22 cellular contexts compared by ENCODE assay signal in the genomic region with DNA sequence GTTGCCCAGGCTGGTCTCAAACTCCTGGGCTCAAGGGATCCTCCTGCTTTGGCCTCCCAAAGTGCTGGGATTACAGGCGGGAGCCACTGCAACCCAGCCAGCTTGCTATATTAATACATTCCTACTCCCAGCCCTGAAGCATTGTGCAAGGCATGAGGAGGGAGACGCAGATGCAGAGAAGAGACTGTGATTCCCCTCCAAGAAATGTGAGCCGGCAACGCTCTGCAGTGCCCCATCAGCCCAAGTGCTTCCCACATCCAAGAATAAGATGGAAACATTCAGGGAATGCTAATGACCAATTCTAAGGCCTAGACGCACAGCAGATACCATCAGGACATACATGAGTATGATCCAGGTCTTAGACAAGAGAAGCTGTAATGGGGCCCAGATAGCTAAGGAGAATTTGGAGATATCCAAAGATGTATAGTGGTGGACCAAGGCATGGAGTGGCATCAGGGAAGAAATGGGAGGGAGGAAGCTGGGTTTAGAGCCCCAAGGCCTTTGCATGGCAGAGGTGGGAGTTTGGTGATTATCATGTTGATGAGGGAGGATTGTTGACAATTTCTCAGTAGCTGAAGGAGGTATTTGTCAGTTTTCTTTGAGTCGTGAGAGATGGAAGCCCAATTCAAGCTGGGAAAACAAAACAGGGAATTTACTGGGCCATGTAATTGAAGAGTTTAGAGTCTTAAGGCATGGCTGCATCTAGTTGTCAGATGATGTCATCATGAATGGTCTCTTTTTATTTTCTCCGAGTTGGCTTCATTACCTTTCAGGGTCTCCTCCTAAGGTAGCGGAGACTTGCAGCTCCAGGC. TPM values are rescaled to one million over a fixed set of nuclear protein-coding genes. Genes with fewer than 3 reads are reported as not detected.
DNase-seq lines count a peak whose midpoint lies in the region; ATAC-seq, FAIRE-seq and TF ChIP-seq lines count a peak whose summit lies in the region.
"Had no signal": no experiment of that assay in that cellular context is flagged by ENCODE, and none has a peak within 500 bp of the region (broad histone marks: within the 10 kb centered on the region; RNA-seq: fewer than 3 reads in every experiment).

No MANE protein-coding gene starts in this region.

- H3K9me3 Mint-ChIP-seq in CD4-positive, alpha-beta T cell, result no peaks in the 10 kb centered on the region
- no peaks in the 10 kb centered on the region for H3K9me3 Mint-ChIP-seq in stimulated activated effector memory CD8-positive, alpha-beta T cell treated with anti-CD3 and anti-CD28 coated beads, Interleukin-12 subunit alpha, Interleukin-12 subunit beta, amount 100 ng/mL, for 72 hours
- H3K9me3 Mint-ChIP-seq: activated CD8-positive, alpha-beta T cell treated with anti-CD3 and anti-CD28 coated beads for 36 hours; naive thymus-derived CD4-positive, alpha-beta T cell had no signal

- H4K20me1 ChIP-seq in H1 (replicated peaks in 1 of 2; ENCODE audit: control insufficient read depth in 1 of 2, insufficient read depth in 2 of 2, low read length in 2 of 2), result peaks cover 0 to 2% of the 10 kb centered on the region in 2 experiments

- H3K18ac ChIP-seq in H1 (ENCODE audit: extremely low read depth, low read length) (no peak overlapping the region), trophoblast cell (ENCODE audit: low read length) (no peak overlapping the region)

- TF ChIP-seq POLR2A in H1 (IDR thresholded peaks at IDR 0.05; ENCODE audit: control extremely low read depth in 1 of 2, low read depth in 2 of 2, low read length in 2 of 2), result no peak

- no peak for TF ChIP-seq CTCF in CD4-positive, alpha-beta T cell (IDR thresholded peaks at IDR 0.05)
- TF ChIP-seq CTCF in H1 (IDR thresholded peaks at IDR 0.05; ENCODE audit: control extremely low read depth in 1 of 3, insufficient read depth in 1 of 3, low read depth in 1 of 3, low read length in 3 of 3), result no peak
- no peak for TF ChIP-seq CTCF in coronary artery (IDR thresholded peaks at IDR 0.05)

- 76% methylated on average over 8 of the region's 8 CpGs; no CpG with 5 or more reads in 1 of the 2 experiments for WGBS in H1 (ENCODE audit: extremely low coverage in 1 of 2, insufficient coverage in 1 of 2, insufficient read length in 1 of 2, insufficient replicate concordance in 2 of 2, low coverage in 1 of 2, low lambda C conversion rate in 2 of 2, missing lambda C conversion rate in 1 of 2), 2 experiments
- no CpG with 5 or more reads among the region's 8 CpGs for WGBS in trophoblast cell (ENCODE audit: extremely low coverage, insufficient coverage, insufficient read length)

- no peak overlapping the region for H3K56ac ChIP-seq in H1 (replicated peaks; ENCODE audit: insufficient read length, low read depth, low read length)

- H3K4ac ChIP-seq in H1 (replicated peaks; ENCODE audit: insufficient read length, low read depth, low read length), result no peak overlapping the region
- H3K4ac ChIP-seq in trophoblast cell (ENCODE audit: low read depth, low read length), result no peak overlapping the region

- H3K23me2 ChIP-seq in H1 (ENCODE audit: low read depth, low read length), result peaks cover 22% of the 10 kb centered on the region; the same call in 1 of the 2 replicates

- no peak overlapping the region for H3K23ac ChIP-seq in H1 (ENCODE audit: insufficient read length)
- H3K23ac ChIP-seq in trophoblast cell (ENCODE audit: low read length), result no peak overlapping the region

- TF ChIP-seq EP300 in H1 (IDR thresholded peaks at IDR 0.05; ENCODE audit: borderline replicate concordance in 1 of 2, low read depth in 2 of 2, low read length in 2 of 2), result no peak

- H3K27me3 Mint-ChIP-seq in CD4-positive, alpha-beta T cell, result no peaks in the 10 kb centered on the region

- H4K8ac ChIP-seq in H1 (ENCODE audit: extremely low read depth, insufficient read depth, low read length) (no peak overlapping the region), trophoblast cell (ENCODE audit: low read depth, low read length) (no peak overlapping the region)

- H2BK120ac ChIP-seq in H1 (replicated peaks; ENCODE audit: low read depth, low read length) (no peak overlapping the region), trophoblast cell (ENCODE audit: insufficient read depth, low read length, poor library complexity) (no peak overlapping the region)

- H2BK5ac ChIP-seq in H1 (ENCODE audit: low read depth, low read length) (0 out of 2 replicates have a peak overlapping the region, but pooled peaks have one; percentile 39), trophoblast cell (ENCODE audit: low read depth, low read length, poor library complexity) (no peak overlapping the region)

- H3K9ac ChIP-seq in HUES6 (ENCODE audit: low read length) (no peak overlapping the region), H1 (replicated peaks in 1 of 4; ENCODE audit: extremely low read depth in 1 of 4, low read depth in 3 of 4, low read length in 3 of 4) (peak overlapping the region in 1 of 4 experiments; percentile 17; a peak in 2 of 7 replicates), trophoblast cell (ENCODE audit: low read length) (no peak overlapping the region)

- POLR2A ChIA-PET in CD4-positive, alpha-beta T cell (lab: Charles Lee), result no interaction called here
- POLR2A ChIA-PET in H1 (lab: Charles Lee; ENCODE audit: partially characterized antibody), result interaction anchor here (0.8 to 1.4 kb wide), 3 partner anchors 20 to 62 kb away, joined by 3 to 4 read pairs (median 4); no protein-coding TSS in a partner anchor

- no peak overlapping the region for H3K14ac ChIP-seq in H1 (ENCODE audit: insufficient read length)
- no peak overlapping the region for H3K14ac ChIP-seq in trophoblast cell (ENCODE audit: low read length)

- DNase-seq in CD4-positive, alpha-beta T cell, result no peak
- DNase-seq in H1 (ENCODE audit: low read depth in 1 of 2, low spot score in 2 of 2) (no peak), trophoblast cell (peak; percentile 95 to 98), coronary artery (ENCODE audit: low spot score) (no peak)
- DNase-seq in stimulated activated effector memory CD8-positive, alpha-beta T cell treated with anti-CD3 and anti-CD28 coated beads, Interleukin-12 subunit alpha, Interleukin-12 subunit beta, amount 100 ng/mL, for 72 hours (ENCODE audit: low spot score in 2 of 2), result no peak
- DNase-seq: activated CD4-positive, CD25-positive, alpha-beta regulatory T cell treated with anti-CD3 and anti-CD28 coated beads, Interleukin-2, amount 50 U/mL, for 72 hours; activated CD8-positive, alpha-beta T cell treated with anti-CD3 and anti-CD28 coated beads for 36 hours; activated gamma-delta T cell treated with Interleukin-2 at 50 U/mL for 16 hours; colonic mucosa; COR-L47; DMS79; IMR-90; mesendoderm; naive thymus-derived CD4-positive, alpha-beta T cell; NCI-H1417; NCI-H510A treated with DMSO at 0.1 percent for 48 hours; sigmoid colon; T1000; testis had no signal

- no peaks in the 10 kb centered on the region for H3K36me3 Mint-ChIP-seq in CD4-positive, alpha-beta T cell (ENCODE audit: low read depth)
- H3K36me3 Mint-ChIP-seq in stimulated activated effector memory CD8-positive, alpha-beta T cell treated with anti-CD3 and anti-CD28 coated beads, Interleukin-12 subunit alpha, Interleukin-12 subunit beta, amount 100 ng/mL, for 72 hours, result peaks cover 5% of the 10 kb centered on the region

- H2AK5ac ChIP-seq in H1 (ENCODE audit: low read depth, low read length), result peak overlapping the region; percentile 5
- no peak overlapping the region for H2AK5ac ChIP-seq in trophoblast cell (ENCODE audit: low read length)

- H3K4me1 ChIP-seq in HUES6 (ENCODE audit: control insufficient read depth, insufficient read depth, low read length) (peaks cover 35% of the 10 kb centered on the region), H1 (replicated peaks in 1 of 4; ENCODE audit: control insufficient read depth in 3 of 4, insufficient read depth in 4 of 4, low read length in 3 of 4) (peaks cover 12 to 21% (median 18%) of the 10 kb centered on the region in 4 experiments), trophoblast cell (ENCODE audit: control insufficient read depth in 1 of 2, insufficient read depth in 2 of 2, low read length in 2 of 2) (peaks cover 22 to 24% of the 10 kb centered on the region in 2 experiments)

- H3K27me3 ChIP-seq in CD4-positive, alpha-beta T cell (ENCODE audit: control insufficient read depth, insufficient read depth, low read length), result no peaks in the 10 kb centered on the region
- peaks cover 22% of the 10 kb centered on the region for H3K27me3 ChIP-seq in HUES6 (ENCODE audit: control insufficient read depth, insufficient read depth, low read length)
- H3K27me3 ChIP-seq in H1 (replicated peaks in 1 of 4; ENCODE audit: control insufficient read depth in 3 of 4, extremely low read depth in 1 of 4, insufficient read depth in 3 of 4, low read length in 3 of 4), result peaks cover 0 to 7% (median 3%) of the 10 kb centered on the region in 4 experiments; a peak in 3 of 7 replicates
- H3K27me3 ChIP-seq in trophoblast cell (ENCODE audit: insufficient read depth, low read length), result peaks cover 20% of the 10 kb centered on the region
- H3K27me3 ChIP-seq: testis had no signal

- intact Hi-C loops in CD4-positive, alpha-beta T cell (cut with DNase I, micrococcal nuclease), result no loop called here

- H4K12ac ChIP-seq in trophoblast cell (ENCODE audit: low read depth, low read length), result no peak overlapping the region

- H3K9me3 ChIP-seq in CD4-positive, alpha-beta T cell (ENCODE audit: control insufficient read depth, low read length), result no peaks in the 10 kb centered on the region
- H3K9me3 ChIP-seq in HUES6 (ENCODE audit: control insufficient read depth, insufficient read depth, low read depth, low read length) (no peaks in the 10 kb centered on the region), H1 (ENCODE audit: insufficient read depth in 2 of 2, low read depth in 1 of 2, low read length in 1 of 2) (no peaks in the 10 kb centered on the region), trophoblast cell (ENCODE audit: insufficient read depth, low read depth, low read length) (peaks cover 7% of the 10 kb centered on the region)
- H3K9me3 ChIP-seq: breast epithelium, colonic mucosa, sigmoid colon, testis had no signal

- H3K36me3 ChIP-seq in HUES6 (ENCODE audit: control insufficient read depth, insufficient read depth, low read length) (no peaks in the 10 kb centered on the region), H1 (ENCODE audit: control insufficient read depth in 2 of 4, insufficient read depth in 4 of 4, low read length in 3 of 4) (no peaks in the 10 kb centered on the region), trophoblast cell (ENCODE audit: control insufficient read depth in 1 of 2, insufficient read depth in 2 of 2, low read length in 2 of 2) (no peaks in the 10 kb centered on the region)
- H3K36me3 ChIP-seq: breast epithelium, colonic mucosa, sigmoid colon had no signal

- 0 out of 2 replicates have a peak overlapping the region, but pooled peaks have one; percentile 2 for H2BK15ac ChIP-seq in H1 (ENCODE audit: low read length)

- no peak overlapping the region for H3K27ac Mint-ChIP-seq in CD4-positive, alpha-beta T cell
- H3K27ac Mint-ChIP-seq in stimulated activated effector memory CD8-positive, alpha-beta T cell treated with anti-CD3 and anti-CD28 coated beads, Interleukin-12 subunit alpha, Interleukin-12 subunit beta, amount 100 ng/mL, for 72 hours, result no peak overlapping the region
- H3K27ac Mint-ChIP-seq: activated CD8-positive, alpha-beta T cell treated with anti-CD3 and anti-CD28 coated beads for 36 hours had no signal

- H3K27ac ChIP-seq in CD4-positive, alpha-beta T cell (ENCODE audit: low read depth, low read length), result no peak overlapping the region
- H3K27ac ChIP-seq in HUES6 (ENCODE audit: low read depth, low read length), result no peak overlapping the region
- no peak overlapping the region for H3K27ac ChIP-seq in H1 (ENCODE audit: low read depth, low read length)
- no peak overlapping the region for H3K27ac ChIP-seq in trophoblast cell (ENCODE audit: low read depth, low read length)
- H3K27ac ChIP-seq in coronary artery, result peak overlapping the region in 1 of 2 donors; percentile 54
- H3K27ac ChIP-seq: breast epithelium, colonic mucosa, sigmoid colon, testis had no signal

- H3K4me3 ChIP-seq in HUES6 (ENCODE audit: low read depth, low read length) (peak overlapping the region; percentile 25), H1 (ENCODE audit: extremely low read depth in 1 of 4, insufficient read depth in 2 of 4, low read depth in 3 of 4, low read length in 4 of 4) (peak overlapping the region in 2 of 4 experiments; percentile 5 to 7; a peak in 1 of 8 replicates), trophoblast cell (ENCODE audit: low read depth, low read length) (no peak overlapping the region), coronary artery (no peak overlapping the region)
- H3K4me3 ChIP-seq: breast epithelium, colonic mucosa, sigmoid colon, testis had no signal

- H2AFZ ChIP-seq in H1 (ENCODE audit: low read length) (no peak overlapping the region), trophoblast cell (ENCODE audit: insufficient read depth, low read length, poor library complexity) (no peak overlapping the region)

- no peak overlapping the region for H4K5ac ChIP-seq in H1 (ENCODE audit: insufficient read length, low read depth, low read length)

- peaks cover 39% of the 10 kb centered on the region for H3K4me1 Mint-ChIP-seq in CD4-positive, alpha-beta T cell (ENCODE audit: low read depth)
- H3K4me1 Mint-ChIP-seq in stimulated activated effector memory CD8-positive, alpha-beta T cell treated with anti-CD3 and anti-CD28 coated beads, Interleukin-12 subunit alpha, Interleukin-12 subunit beta, amount 100 ng/mL, for 72 hours, result peaks cover 42% of the 10 kb centered on the region

- H3K4me3 Mint-ChIP-seq in CD4-positive, alpha-beta T cell, result peak overlapping the region; percentile 2
- H3K4me3 Mint-ChIP-seq in stimulated activated effector memory CD8-positive, alpha-beta T cell treated with anti-CD3 and anti-CD28 coated beads, Interleukin-12 subunit alpha, Interleukin-12 subunit beta, amount 100 ng/mL, for 72 hours, result no peak overlapping the region
- H3K4me3 Mint-ChIP-seq: activated CD8-positive, alpha-beta T cell treated with anti-CD3 and anti-CD28 coated beads for 36 hours had no signal

- H3K79me2 ChIP-seq in H1 (ENCODE audit: control insufficient read depth in 1 of 2, insufficient read depth in 2 of 2, low read length in 2 of 2) (no peaks in the 10 kb centered on the region), trophoblast cell (ENCODE audit: control insufficient read depth, insufficient read depth, low read length, poor library complexity) (no peaks in the 10 kb centered on the region)

- CTCF ChIA-PET in CD4-positive, alpha-beta T cell (lab: Charles Lee), result no interaction called here
- CTCF ChIA-PET in H1 (lab: Charles Lee; ENCODE audit: partially characterized antibody), result interaction anchor here (0.8 to 1.4 kb wide), 7 partner anchors 8 to 69 kb away, joined by 3 to 8 read pairs (median 4); no protein-coding TSS in a partner anchor

- FAIRE-seq in H1 (lab: Jason Lieb, UNC), result no peak

- peak overlapping the region; percentile 36 to 59; a peak in 3 of 4 replicates for H3K4me2 ChIP-seq in H1 (ENCODE audit: insufficient read depth in 1 of 2, low read depth in 2 of 2, low read length in 2 of 2)
- no peak overlapping the region for H3K4me2 ChIP-seq in trophoblast cell (ENCODE audit: low read length)

- H3K79me1 ChIP-seq in H1 (ENCODE audit: low read depth, low read length) (no peaks in the 10 kb centered on the region), trophoblast cell (ENCODE audit: low read length) (peaks cover 6% of the 10 kb centered on the region)

- no peak overlapping the region for H2BK20ac ChIP-seq in H1 (ENCODE audit: low read length)

- no peak overlapping the region; the same call in 1 of the 2 replicates for H2BK12ac ChIP-seq in H1 (ENCODE audit: low read depth, low read length)
- H2BK12ac ChIP-seq in trophoblast cell (ENCODE audit: low read length), result no peak overlapping the region

- no peak for TF ChIP-seq RAD21 in H1 (IDR thresholded peaks at IDR 0.05 in 1 of 2, conservative IDR thresholded peaks at IDR 0.05 in 1 of 2; ENCODE audit: low read depth in 2 of 2, low read length in 2 of 2)

- ATAC-seq in CD4-positive, alpha-beta T cell (ENCODE audit: poor library complexity), result no peak
- ATAC-seq in stimulated activated effector memory CD8-positive, alpha-beta T cell treated with anti-CD3 and anti-CD28 coated beads, Interleukin-12 subunit alpha, Interleukin-12 subunit beta, amount 100 ng/mL, for 72 hours, result no peak
- ATAC-seq in HG03196 (IDR thresholded peaks at IDR 0.05; ENCODE audit: unreplicated experiment), result no peak
- ATAC-seq: activated CD8-positive, alpha-beta T cell treated with anti-CD3 and anti-CD28 coated beads for 36 hours; naive thymus-derived CD4-positive, alpha-beta T cell had no signal

- no peak overlapping the region for H4K91ac ChIP-seq in H1 (replicated peaks; ENCODE audit: insufficient read length, low read length)
- H4K91ac ChIP-seq in trophoblast cell (ENCODE audit: low read depth, low read length), result no peak overlapping the region

RNA-seq across cellular contexts. Expression of gene PPM1N, which starts 2.9 kb away (rescaled TPM):
- total RNA-seq in CD4-positive, alpha-beta T cell, result 1 to 10 TPM; 3.3 to 3.5 TPM
- total RNA-seq in H1 (2021; fragmentation: NEBNext Ultra II Directional; extraction: Animal tissue kit (Norgen Biotek cat#: 25700)), result 11.0 and 12.2 TPM in 2 replicates
- 14.4 and 17.5 TPM in 2 replicates for polyA plus RNA-seq in H1 (2011; rRNA removed)
- polyA plus RNA-seq in H1 (2011; cell fraction: cytosol; rRNA removed), result 20.7 TPM
- 17.1 TPM for polyA plus RNA-seq in H1 (2011; cell fraction: nucleus; rRNA removed)
- 12.0 to 16.7 TPM (median 14.4 TPM) in 4 replicates for polyA plus RNA-seq in H1 (2012, experiment 1 of 2)
- polyA plus RNA-seq in H1 (2012, experiment 2 of 2), result 13.0 TPM
- polyA plus RNA-seq in H1 (2013, experiment 1 of 2), result 35.8 TPM
- polyA plus RNA-seq in H1 (2013, experiment 2 of 2), result 34.9 TPM
- polyA minus RNA-seq in H1 (2011; rRNA and poly(A)+ RNA removed), result 2.3 and 4.2 TPM in 2 replicates
- polyA minus RNA-seq in H1 (2011; cell fraction: cytosol; rRNA and poly(A)+ RNA removed), result 4.3 TPM
- polyA minus RNA-seq in H1 (2011; cell fraction: nucleus; rRNA and poly(A)+ RNA removed), result 5.6 TPM
- polyA plus RNA-seq in trophoblast cell (2013), result 32.0 and 34.1 TPM in 2 replicates

RNA-seq across cellular contexts. Expression of gene RTN2, which starts 4.3 kb away (rescaled TPM):
- total RNA-seq in CD4-positive, alpha-beta T cell, result under 1 TPM; 0.60 to 0.70 TPM
- total RNA-seq in H1 (2021; fragmentation: NEBNext Ultra II Directional; extraction: Animal tissue kit (Norgen Biotek cat#: 25700)), result 21.1 and 21.6 TPM in 2 replicates
- 21.0 and 33.5 TPM in 2 replicates for polyA plus RNA-seq in H1 (2011; rRNA removed)
- 19.9 TPM for polyA plus RNA-seq in H1 (2011; cell fraction: cytosol; rRNA removed)
- 19.7 TPM for polyA plus RNA-seq in H1 (2011; cell fraction: nucleus; rRNA removed)
- polyA plus RNA-seq in H1 (2012, experiment 1 of 2), result 19.1 to 26.5 TPM (median 23.9 TPM) in 4 replicates
- 24.8 TPM for polyA plus RNA-seq in H1 (2012, experiment 2 of 2)
- 32.6 TPM for polyA plus RNA-seq in H1 (2013, experiment 1 of 2)
- 36.9 TPM for polyA plus RNA-seq in H1 (2013, experiment 2 of 2)
- polyA minus RNA-seq in H1 (2011; rRNA and poly(A)+ RNA removed), result 9.5 and 14.4 TPM in 2 replicates
- 8.3 TPM for polyA minus RNA-seq in H1 (2011; cell fraction: cytosol; rRNA and poly(A)+ RNA removed)
- 9.9 TPM for polyA minus RNA-seq in H1 (2011; cell fraction: nucleus; rRNA and poly(A)+ RNA removed)
- polyA plus RNA-seq in trophoblast cell (2013), result 68.7 and 72.2 TPM in 2 replicates

RNA-seq across cellular contexts. Expression of gene VASP, which starts 6.2 kb away (rescaled TPM):
- total RNA-seq in CD4-positive, alpha-beta T cell, result 10 to 100 TPM; 49.9 to 55.5 TPM
- total RNA-seq in H1 (2021; fragmentation: NEBNext Ultra II Directional; extraction: Animal tissue kit (Norgen Biotek cat#: 25700)), result 135 and 138 TPM in 2 replicates
- 89.7 and 163 TPM in 2 replicates for polyA plus RNA-seq in H1 (2011; rRNA removed)
- polyA plus RNA-seq in H1 (2011; cell fraction: cytosol; rRNA removed), result 92.0 TPM
- 116 TPM for polyA plus RNA-seq in H1 (2011; cell fraction: nucleus; rRNA removed)
- 79.3 to 101 TPM (median 84.8 TPM) in 4 replicates for polyA plus RNA-seq in H1 (2012, experiment 1 of 2)
- 110 TPM for polyA plus RNA-seq in H1 (2012, experiment 2 of 2)
- 108 TPM for polyA plus RNA-seq in H1 (2013, experiment 1 of 2)
- 104 TPM for polyA plus RNA-seq in H1 (2013, experiment 2 of 2)
- 46.1 and 52.4 TPM in 2 replicates for polyA minus RNA-seq in H1 (2011; rRNA and poly(A)+ RNA removed)
- polyA minus RNA-seq in H1 (2011; cell fraction: cytosol; rRNA and poly(A)+ RNA removed), result 83.1 TPM
- polyA minus RNA-seq in H1 (2011; cell fraction: nucleus; rRNA and poly(A)+ RNA removed), result 102 TPM
- polyA plus RNA-seq in trophoblast cell (2013), result 229 and 249 TPM in 2 replicates

RNA-seq across cellular contexts. Expression of gene FOSB, which starts 33.3 kb away (rescaled TPM):
- 100 to 1,000 TPM; 422 to 424 TPM for total RNA-seq in CD4-positive, alpha-beta T cell
- 1.3 and 2.7 TPM in 2 replicates for total RNA-seq in H1 (2021; fragmentation: NEBNext Ultra II Directional; extraction: Animal tissue kit (Norgen Biotek cat#: 25700))
- 0.44 and 1.2 TPM in 2 replicates for polyA plus RNA-seq in H1 (2011; rRNA removed)
- polyA plus RNA-seq in H1 (2011; cell fraction: cytosol; rRNA removed), result 0.32 TPM
- polyA plus RNA-seq in H1 (2011; cell fraction: nucleus; rRNA removed), result 5.2 TPM
- polyA plus RNA-seq in H1 (2012, experiment 1 of 2), result 1.1 to 4.3 TPM (median 2.6 TPM) in 4 replicates
- polyA plus RNA-seq in H1 (2012, experiment 2 of 2), result 2.4 TPM
- polyA plus RNA-seq in H1 (2013, experiment 1 of 2), result 0.85 TPM
- polyA plus RNA-seq in H1 (2013, experiment 2 of 2), result 0.79 TPM
- polyA minus RNA-seq in H1 (2011; rRNA and poly(A)+ RNA removed), result 2.8 and 6.9 TPM in 2 replicates
- 1.5 TPM for polyA minus RNA-seq in H1 (2011; cell fraction: cytosol; rRNA and poly(A)+ RNA removed)
- 39.4 TPM for polyA minus RNA-seq in H1 (2011; cell fraction: nucleus; rRNA and poly(A)+ RNA removed)
- polyA plus RNA-seq in trophoblast cell (2013), result 37.2 and 40.1 TPM in 2 replicates

Comparison
In these comparisons a context has a peak if more than half of its experiments do, and no peak if none do; other contexts are left out.
1. DNase-seq: peak in trophoblast cell (2 of 2); none in CD4-positive, alpha-beta T cell (0 of 10), H1 (0 of 2), coronary artery (single experiment) and stimulated activated effector memory CD8-positive, alpha-beta T cell treated with anti-CD3 and anti-CD28 coated beads, Interleukin-12 subunit alpha, Interleukin-12 subunit beta, amount 100 ng/mL, for 72 hours (0 of 2).
2. RNA of gene RTN2, which starts 4.3 kb away (total RNA-seq): 21.1 to 21.6 TPM in H1; 0.60 to 0.70 TPM in CD4-positive, alpha-beta T cell; every median in the first group is over 10 times any median in the second.